ENCODE assay signal across 8 cellular contexts in the genomic region with DNA sequence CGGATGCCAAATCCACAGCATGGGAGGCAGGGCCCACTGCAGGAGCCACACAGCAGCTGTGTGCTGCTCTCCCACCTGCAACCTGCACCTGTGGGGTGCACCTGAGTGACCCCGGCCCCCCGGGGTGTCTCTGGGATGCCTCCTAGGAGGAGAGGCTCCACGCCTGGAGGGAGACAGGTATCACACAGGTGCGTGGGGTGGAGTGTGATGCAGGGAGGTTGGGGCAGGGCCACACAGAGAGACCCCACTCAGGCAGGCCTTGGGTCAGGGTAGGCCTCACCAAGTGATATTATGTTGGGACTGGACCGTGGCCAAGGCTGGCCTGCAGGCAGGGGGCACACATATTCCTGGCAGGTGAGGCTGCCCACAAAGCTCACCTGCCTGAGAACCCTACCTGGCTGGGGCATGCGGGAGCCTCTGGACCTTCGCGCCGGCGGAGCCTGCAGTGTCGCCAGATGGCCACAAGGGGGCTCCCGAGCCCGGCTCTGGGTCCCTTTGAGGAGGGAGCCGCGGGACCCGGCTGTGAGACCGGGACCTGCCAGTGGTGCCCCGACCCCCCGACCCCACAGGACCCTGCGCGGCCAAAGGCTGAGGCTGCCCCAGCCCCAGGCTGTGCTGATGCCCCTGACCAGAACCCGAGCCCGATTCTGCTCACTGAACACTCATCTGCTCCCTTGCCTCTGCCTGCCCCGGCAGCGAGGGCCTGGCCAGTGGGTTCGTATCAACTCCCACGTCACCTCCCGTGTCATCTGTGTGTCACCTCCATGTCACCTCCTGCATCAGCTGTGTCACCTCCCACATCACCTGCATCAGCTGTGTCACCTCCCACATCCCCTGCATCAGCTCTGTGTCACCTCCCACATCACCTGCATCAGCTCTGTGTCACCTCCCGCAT. TPM values are rescaled to one million over a fixed set of nuclear protein-coding genes. Genes with fewer than 3 reads are reported as not detected.
A peak's percentile ranks its signal among the peaks of the same experiment; 100 is the strongest.
DNase-seq lines count a peak whose midpoint lies in the region; ATAC-seq and TF ChIP-seq lines count a peak whose summit lies in the region.

No MANE protein-coding gene starts in this region.

- H3K27me3 ChIP-seq in CD4-positive, alpha-beta T cell (ENCODE audit: control insufficient read depth, insufficient read depth, low read length): peaks cover 5% of the 10 kb centered on the region
- peaks cover 71% of the 10 kb centered on the region for H3K27me3 ChIP-seq in WERI-Rb-1 (ENCODE audit: insufficient read depth, low read depth, severe bottlenecking)

- CTCF ChIA-PET in CD4-positive, alpha-beta T cell (lab: Charles Lee): interaction anchor here (0.7 kb wide), 1 partner anchor 44 kb away, joined by 3 read pairs; no protein-coding TSS in a partner anchor

- H3K27ac ChIP-seq in CD4-positive, alpha-beta T cell (ENCODE audit: low read depth, low read length): no peak overlapping the region
- H3K27ac ChIP-seq in WERI-Rb-1: no peak overlapping the region

- intact Hi-C loops in CD4-positive, alpha-beta T cell (cut with DNase I, micrococcal nuclease): no loop called here

- H3K9me3 ChIP-seq in CD4-positive, alpha-beta T cell (ENCODE audit: control insufficient read depth, low read length): peaks cover 2% of the 10 kb centered on the region
- H3K9me3 ChIP-seq in WERI-Rb-1 (ENCODE audit: severe bottlenecking): no peaks in the 10 kb centered on the region

- peak overlapping the region; percentile 42 for H3K27ac Mint-ChIP-seq in CD4-positive, alpha-beta T cell
- H3K27ac Mint-ChIP-seq in brain: no peak overlapping the region

- no peak overlapping the region for H3K4me3 ChIP-seq in WERI-Rb-1 (ENCODE audit: low read depth, low read length)

- POLR2A ChIA-PET in CD4-positive, alpha-beta T cell (lab: Charles Lee): interaction anchor here (1.2 kb wide), 1 partner anchor 56 kb away, joined by 3 read pairs; no protein-coding TSS in a partner anchor

- ATAC-seq in CD4-positive, alpha-beta T cell (ENCODE audit: poor library complexity): peak; percentile 82
- ATAC-seq in HG03175 (IDR thresholded peaks at IDR 0.05; ENCODE audit: unreplicated experiment) (peak; percentile 55), GM18498 (IDR thresholded peaks at IDR 0.05; ENCODE audit: unreplicated experiment) (no peak)

- no peak overlapping the region for H3K4me3 Mint-ChIP-seq in CD4-positive, alpha-beta T cell
- peak overlapping the region in 1 of 5 experiments; percentile 29 for H3K4me3 Mint-ChIP-seq in brain

- peak; percentile 98 for TF ChIP-seq CTCF in CD4-positive, alpha-beta T cell (IDR thresholded peaks at IDR 0.05)
- TF ChIP-seq CTCF in WERI-Rb-1 (IDR thresholded peaks at IDR 0.05; ENCODE audit: low read depth, low read length): peak; percentile 95
- TF ChIP-seq CTCF in brain (conservative IDR thresholded peaks at IDR 0.05): peak; percentile 76 to 90

- peak; percentile 56 to 81 (median 68) for DNase-seq in CD4-positive, alpha-beta T cell
- DNase-seq in WERI-Rb-1: peak; percentile 55
- peak; percentile 3 for DNase-seq in kidney glomerular epithelial cell (lab: John Stamatoyannopoulos, UW)
- peak in 2 of 3 experiments; percentile 47 to 68 for DNase-seq in stimulated activated CD4-positive, alpha-beta T cell treated with anti-CD3 and anti-CD28 coated beads, TNF-alpha, amount 100 ng/mL, for 24 hours (ENCODE audit: low read depth in 3 of 3)
- no peak for DNase-seq in cortex of kidney (lab: John Stamatoyannopoulos, UW)

- H3K27me3 Mint-ChIP-seq in CD4-positive, alpha-beta T cell: peaks cover 13% of the 10 kb centered on the region
- peaks cover 25% of the 10 kb centered on the region for H3K27me3 Mint-ChIP-seq in brain

- peaks cover 1% of the 10 kb centered on the region for H3K9me3 Mint-ChIP-seq in CD4-positive, alpha-beta T cell
- H3K9me3 Mint-ChIP-seq in brain: peaks cover 0 to 10% (median 6%) of the 10 kb centered on the region in 5 experiments

- no peaks in the 10 kb centered on the region for H3K36me3 ChIP-seq in WERI-Rb-1

- H3K4me1 Mint-ChIP-seq in CD4-positive, alpha-beta T cell (ENCODE audit: low read depth): no peaks in the 10 kb centered on the region
- H3K4me1 Mint-ChIP-seq in brain: peaks cover 13% of the 10 kb centered on the region

- H3K36me3 Mint-ChIP-seq in CD4-positive, alpha-beta T cell (ENCODE audit: low read depth): no peaks in the 10 kb centered on the region
- H3K36me3 Mint-ChIP-seq in brain: no peaks in the 10 kb centered on the region

RNA-seq across cellular contexts. Expression of a gene that starts 11.4 kb away (rescaled TPM):
- total RNA-seq in CD4-positive, alpha-beta T cell: 1 to 10 TPM; 1.6 to 1.7 TPM
- 5.4 TPM for polyA plus RNA-seq in brain (ENCODE audit: insufficient read depth, low read depth, low replicate concordance)

RNA-seq across cellular contexts. Expression of a gene that starts 46.8 kb away (rescaled TPM):
- 100 to 1,000 TPM; 102 to 108 TPM for total RNA-seq in CD4-positive, alpha-beta T cell
- 34.4 TPM for polyA plus RNA-seq in brain (ENCODE audit: insufficient read depth, low read depth, low replicate concordance)

RNA-seq across cellular contexts. Expression of a gene that starts 51.1 kb away (rescaled TPM):
- total RNA-seq in CD4-positive, alpha-beta T cell: 100 to 1,000 TPM; 250 to 258 TPM
- 195 TPM for polyA plus RNA-seq in brain (ENCODE audit: insufficient read depth, low read depth, low replicate concordance)
